In the genomic region with DNA sequence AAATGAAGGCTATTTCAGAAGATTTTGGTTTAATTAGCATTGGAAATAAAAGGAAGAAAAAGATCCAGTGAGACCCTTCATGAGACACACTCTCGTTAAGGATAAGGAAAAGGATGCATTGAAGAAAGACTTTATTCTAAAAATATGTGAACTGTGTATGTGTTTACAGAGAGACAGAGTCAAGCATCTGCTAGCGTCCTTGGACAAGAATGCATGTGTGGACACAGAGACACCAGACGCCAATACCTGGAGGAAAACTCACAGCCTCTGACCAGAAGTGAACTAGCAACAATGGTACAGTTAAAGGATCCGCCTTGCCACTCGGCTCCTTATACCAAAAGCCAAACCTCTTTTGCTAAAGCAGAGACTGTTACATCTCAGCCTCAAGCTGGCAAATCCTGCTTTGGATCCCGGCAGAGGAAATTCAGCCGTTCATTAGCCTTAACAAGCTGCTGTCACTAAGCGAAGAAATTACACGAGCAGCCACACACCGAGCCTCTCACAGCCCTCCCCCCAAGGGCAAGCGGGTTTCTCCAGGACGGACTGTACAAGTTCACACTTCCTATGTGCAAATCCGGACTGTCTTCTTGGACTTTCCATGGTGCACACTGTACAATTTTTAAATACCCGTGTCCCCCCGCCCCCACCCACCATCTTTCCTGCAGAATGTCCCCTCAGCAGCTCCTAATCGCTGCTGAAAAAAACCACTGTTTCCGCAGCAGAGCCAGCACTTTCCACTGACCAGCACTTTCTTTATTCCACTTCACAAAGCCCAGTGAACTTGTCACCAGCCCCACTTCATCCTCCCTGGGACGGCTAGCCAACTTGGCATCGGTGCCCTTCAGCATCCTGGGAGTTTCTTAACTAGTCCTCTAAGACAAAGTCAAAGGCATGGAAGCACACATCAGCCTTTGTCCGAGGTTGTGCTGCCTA, we compare ENCODE assay signal across 8 cellular contexts. TPM values are rescaled to one million over a fixed set of nuclear protein-coding genes. Genes with fewer than 3 reads are reported as not detected.
DNase-seq lines count a peak whose midpoint lies in the region; ATAC-seq and TF ChIP-seq lines count a peak whose summit lies in the region.

No MANE protein-coding gene starts in this region.

- H3K4me1 ChIP-seq in Loucy (ENCODE audit: insufficient read depth, low read length, poor library complexity, severe bottlenecking) (peaks cover 33% of the 10 kb centered on the region), adrenal gland (replicated peaks in 1 of 2) (peaks cover 47 to 51% of the 10 kb centered on the region in 2 donors), left ventricle myocardium inferior (peaks cover 85% of the 10 kb centered on the region)

- DNase-seq in DMS79 (lab: John Stamatoyannopoulos, UW) (peak; percentile 43), adrenal gland (peak; percentile 64 to 91 (median 72)), left ventricle myocardium inferior (peak; percentile 72), pons (ENCODE audit: low spot score) (peak; percentile 82), iPS-NIHi11 (ENCODE audit: low spot score) (no peak)

- H3K36me3 ChIP-seq in Loucy (ENCODE audit: insufficient read depth, low read length) (no peaks in the 10 kb centered on the region), adrenal gland (replicated peaks in 1 of 2) (no peaks in the 10 kb centered on the region), left ventricle myocardium inferior (no peaks in the 10 kb centered on the region)

- intact Hi-C loops in adrenal gland (cut with DNase I): loop anchor here (10.0 kb wide), 1 partner anchor 311 kb away; no protein-coding TSS in a partner anchor
- intact Hi-C loops in left ventricle myocardium inferior (cut with micrococcal nuclease): loop anchor here (10.0 kb wide), 2 partner anchors 171 to 179 kb away; no protein-coding TSS in a partner anchor

- H3K4me3 ChIP-seq in Loucy (ENCODE audit: low read length, poor library complexity, severe bottlenecking) (peak overlapping the region; percentile 92), adrenal gland (peak overlapping the region in 3 of 4 donors; percentile 57 to 84 (median 57)), left ventricle myocardium inferior (peak overlapping the region; percentile 85)

- TF ChIP-seq CTCF in Loucy (conservative IDR thresholded peaks at IDR 0.05; ENCODE audit: low read length) (no peak), adrenal gland (IDR thresholded peaks at IDR 0.05) (no peak), left ventricle myocardium inferior (IDR thresholded peaks at IDR 0.05; ENCODE audit: borderline replicate concordance) (no peak)

- peaks cover 11% of the 10 kb centered on the region; the same call in 1 of the 2 replicates for H3K79me2 ChIP-seq in Loucy (ENCODE audit: insufficient read depth, low read length)

- H3F3A ChIP-seq in Loucy (ENCODE audit: low read depth): no peaks in the 10 kb centered on the region

- H3K9me3 ChIP-seq in Loucy (ENCODE audit: insufficient read depth, low read depth, low read length) (no peaks in the 10 kb centered on the region), adrenal gland (replicated peaks in 1 of 3) (no peaks in the 10 kb centered on the region), left ventricle myocardium inferior (replicated peaks) (no peaks in the 10 kb centered on the region)

- peak overlapping the region; percentile 92 for H3K4me2 ChIP-seq in Loucy (ENCODE audit: low read depth, low read length, poor library complexity, severe bottlenecking)

- WGBS in adrenal gland, 4 donors: 1 to 2% (median 1%) methylated on average over 15 to 20 of the region's 20 CpGs

- H2AFZ ChIP-seq in Loucy (ENCODE audit: low read length): no peak overlapping the region

- peak overlapping the region; percentile 87 to 100 (median 100) for H3K27ac ChIP-seq in adrenal gland
- H3K27ac ChIP-seq in left ventricle myocardium inferior (replicated peaks): peak overlapping the region; percentile 100

- no peaks in the 10 kb centered on the region for H3K9me2 ChIP-seq in Loucy (replicated peaks; ENCODE audit: low read depth, low read length)

- ATAC-seq in GM18505 (IDR thresholded peaks at IDR 0.05; ENCODE audit: unreplicated experiment) (no peak), GM19023 (IDR thresholded peaks at IDR 0.05; ENCODE audit: unreplicated experiment) (no peak)

- peak overlapping the region; percentile 79 for H3K9ac ChIP-seq in Loucy (ENCODE audit: low read depth, low read length, poor library complexity, severe bottlenecking)

- peak; percentile 47 to 59 for TF ChIP-seq POLR2A in adrenal gland (IDR thresholded peaks at IDR 0.05)
- TF ChIP-seq POLR2A in GM18505 (IDR thresholded peaks at IDR 0.05; ENCODE audit: borderline replicate concordance, extremely low read depth, insufficient read depth, insufficient read length): no peak

- H4K20me1 ChIP-seq in Loucy (ENCODE audit: insufficient read depth, low read length, poor library complexity, severe bottlenecking): peaks cover 12% of the 10 kb centered on the region

- no peaks in the 10 kb centered on the region for H3K27me3 ChIP-seq in Loucy (ENCODE audit: insufficient read depth, low read length, poor library complexity, severe bottlenecking)
- H3K27me3 ChIP-seq in adrenal gland: no peaks in the 10 kb centered on the region
- no peaks in the 10 kb centered on the region for H3K27me3 ChIP-seq in left ventricle myocardium inferior (ENCODE audit: low read depth)

RNA-seq across cellular contexts. Expression of gene KLF7, which starts 1.7 kb away (rescaled TPM):
- total RNA-seq in adrenal gland (10 to 100 TPM; 11.9 to 45.9 (median 25.7) TPM), left ventricle myocardium inferior (24.2 TPM)
- polyA plus RNA-seq in adrenal gland: 10 to 100 TPM in 1 of 3 donors, 1 to 10 TPM in 2; 3.6 to 17.0 (median 6.8) TPM
